ENCODE assay signal across 8 cellular contexts in genomic region chr2:60549250-60550150, GRCh38. TPM values are rescaled to one million over a fixed set of nuclear protein-coding genes. Genes with fewer than 3 reads are reported as not detected.
DNase-seq lines count a peak whose midpoint lies in the region; ATAC-seq and TF ChIP-seq lines count a peak whose summit lies in the region.

No MANE protein-coding gene starts in this region.

- H3K36me3 Mint-ChIP-seq in nephron progenitor cell (ENCODE audit: low read depth), result no peaks in the 10 kb centered on the region

- peak overlapping the region; percentile 25 for H3K27ac Mint-ChIP-seq in nephron progenitor cell

- peaks cover 29% of the 10 kb centered on the region for H3K4me1 Mint-ChIP-seq in nephron progenitor cell

- ATAC-seq in HG02970 (IDR thresholded peaks at IDR 0.05; ENCODE audit: low FRiP score, unreplicated experiment) (peak; percentile 13), GM21526 (IDR thresholded peaks at IDR 0.05; ENCODE audit: low FRiP score, unreplicated experiment) (no peak)

- peak overlapping the region; percentile 92 for H3K4me3 Mint-ChIP-seq in nephron progenitor cell

- TF ChIP-seq CTCF in nephron progenitor cell (IDR thresholded peaks at IDR 0.05), result no peak

- peak overlapping the region; percentile 70 for H3K27ac ChIP-seq in epithelial cell of prostate

- DNase-seq in SIG-M5 treated with dmso at 0.1 percent for 504 hours (lab: John Stamatoyannopoulos, UW; ENCODE audit: unreplicated experiment) (peak; percentile 28), SIG-M5 (lab: John Stamatoyannopoulos, UW) (no peak), SK-N-DZ (ENCODE audit: low spot score) (peak; percentile 51), epithelial cell of prostate (ENCODE audit: low read depth, low spot score) (no peak), nephron progenitor cell (peak; percentile 58)
- DNase-seq in activated CD4-positive, CD25-positive, alpha-beta regulatory T cell treated with anti-CD3 and anti-CD28 coated beads, Interleukin-2, amount 50 U/mL, for 72 hours, result no peak

- peaks cover 46% of the 10 kb centered on the region for H3K27me3 Mint-ChIP-seq in nephron progenitor cell (ENCODE audit: low read depth, poor library complexity)

- no peaks in the 10 kb centered on the region for H3K9me3 Mint-ChIP-seq in nephron progenitor cell

RNA-seq across cellular contexts. Expression of gene BCL11A, which starts 4.0 kb away (rescaled TPM):
- 12.0 and 17.2 TPM in 2 replicates for polyA plus RNA-seq in SK-N-DZ (2014; cell fraction: cytosol; rRNA removed)
- 20.7 and 24.1 TPM in 2 replicates for polyA plus RNA-seq in SK-N-DZ (2014; cell fraction: nucleus; rRNA removed)

Comparison
In these comparisons a context has a peak if more than half of its experiments do, and no peak if none do; other contexts are left out.
1. DNase-seq: peak in SIG-M5 treated with dmso at 0.1 percent for 504 hours (single experiment), SK-N-DZ (single experiment) and nephron progenitor cell (single experiment); none in SIG-M5 (single experiment), epithelial cell of prostate (single experiment) and activated CD4-positive, CD25-positive, alpha-beta regulatory T cell treated with anti-CD3 and anti-CD28 coated beads, Interleukin-2, amount 50 U/mL, for 72 hours (single experiment).